Comparison of ENCODE assay signal across 1 cellular context in the genomic region with DNA sequence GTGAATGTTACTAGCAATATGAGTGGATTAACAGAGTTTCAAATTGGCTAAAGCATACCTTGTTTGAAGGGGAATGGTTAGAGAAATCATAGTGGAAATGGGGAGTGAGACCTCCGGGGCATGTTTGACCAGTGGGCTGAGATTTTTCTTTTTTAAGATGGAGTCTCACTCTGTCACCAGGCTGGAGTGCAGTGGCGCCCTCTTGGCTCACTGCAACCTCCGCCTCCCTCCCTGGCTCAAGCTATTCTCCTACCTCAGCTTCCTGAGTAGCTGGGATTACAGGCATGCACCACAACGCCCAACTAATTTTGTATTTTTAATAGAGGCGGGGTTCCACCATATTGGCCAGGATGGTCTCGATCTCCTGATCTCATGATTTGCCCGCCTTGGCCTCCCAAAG.
TF ChIP-seq lines count a peak whose summit lies in the region.

No MANE protein-coding gene starts in this region.

TF ChIP-seq in H1, 55 proteins besides CTCF, POLR2A, EP300 and RAD21:
- 0 out of 2 replicates have a peak, but pooled peaks have one; percentile 45 for TF ChIP-seq YY1 (IDR thresholded peaks at IDR 0.05; ENCODE audit: low read depth, low read length)
- TF ChIP-seq RNF2 (IDR thresholded peaks at IDR 0.05; ENCODE audit: borderline replicate concordance, low read depth, low read length, missing control alignments, poor library complexity, severe bottlenecking): no peak
- no peak for TF ChIP-seq ZNF274 (IDR thresholded peaks at IDR 0.05; ENCODE audit: borderline replicate concordance, extremely low read depth, low read length)
- TF ChIP-seq JUN (IDR thresholded peaks at IDR 0.05; ENCODE audit: low read depth, low read length): no peak
- TF ChIP-seq, protein P1, sequence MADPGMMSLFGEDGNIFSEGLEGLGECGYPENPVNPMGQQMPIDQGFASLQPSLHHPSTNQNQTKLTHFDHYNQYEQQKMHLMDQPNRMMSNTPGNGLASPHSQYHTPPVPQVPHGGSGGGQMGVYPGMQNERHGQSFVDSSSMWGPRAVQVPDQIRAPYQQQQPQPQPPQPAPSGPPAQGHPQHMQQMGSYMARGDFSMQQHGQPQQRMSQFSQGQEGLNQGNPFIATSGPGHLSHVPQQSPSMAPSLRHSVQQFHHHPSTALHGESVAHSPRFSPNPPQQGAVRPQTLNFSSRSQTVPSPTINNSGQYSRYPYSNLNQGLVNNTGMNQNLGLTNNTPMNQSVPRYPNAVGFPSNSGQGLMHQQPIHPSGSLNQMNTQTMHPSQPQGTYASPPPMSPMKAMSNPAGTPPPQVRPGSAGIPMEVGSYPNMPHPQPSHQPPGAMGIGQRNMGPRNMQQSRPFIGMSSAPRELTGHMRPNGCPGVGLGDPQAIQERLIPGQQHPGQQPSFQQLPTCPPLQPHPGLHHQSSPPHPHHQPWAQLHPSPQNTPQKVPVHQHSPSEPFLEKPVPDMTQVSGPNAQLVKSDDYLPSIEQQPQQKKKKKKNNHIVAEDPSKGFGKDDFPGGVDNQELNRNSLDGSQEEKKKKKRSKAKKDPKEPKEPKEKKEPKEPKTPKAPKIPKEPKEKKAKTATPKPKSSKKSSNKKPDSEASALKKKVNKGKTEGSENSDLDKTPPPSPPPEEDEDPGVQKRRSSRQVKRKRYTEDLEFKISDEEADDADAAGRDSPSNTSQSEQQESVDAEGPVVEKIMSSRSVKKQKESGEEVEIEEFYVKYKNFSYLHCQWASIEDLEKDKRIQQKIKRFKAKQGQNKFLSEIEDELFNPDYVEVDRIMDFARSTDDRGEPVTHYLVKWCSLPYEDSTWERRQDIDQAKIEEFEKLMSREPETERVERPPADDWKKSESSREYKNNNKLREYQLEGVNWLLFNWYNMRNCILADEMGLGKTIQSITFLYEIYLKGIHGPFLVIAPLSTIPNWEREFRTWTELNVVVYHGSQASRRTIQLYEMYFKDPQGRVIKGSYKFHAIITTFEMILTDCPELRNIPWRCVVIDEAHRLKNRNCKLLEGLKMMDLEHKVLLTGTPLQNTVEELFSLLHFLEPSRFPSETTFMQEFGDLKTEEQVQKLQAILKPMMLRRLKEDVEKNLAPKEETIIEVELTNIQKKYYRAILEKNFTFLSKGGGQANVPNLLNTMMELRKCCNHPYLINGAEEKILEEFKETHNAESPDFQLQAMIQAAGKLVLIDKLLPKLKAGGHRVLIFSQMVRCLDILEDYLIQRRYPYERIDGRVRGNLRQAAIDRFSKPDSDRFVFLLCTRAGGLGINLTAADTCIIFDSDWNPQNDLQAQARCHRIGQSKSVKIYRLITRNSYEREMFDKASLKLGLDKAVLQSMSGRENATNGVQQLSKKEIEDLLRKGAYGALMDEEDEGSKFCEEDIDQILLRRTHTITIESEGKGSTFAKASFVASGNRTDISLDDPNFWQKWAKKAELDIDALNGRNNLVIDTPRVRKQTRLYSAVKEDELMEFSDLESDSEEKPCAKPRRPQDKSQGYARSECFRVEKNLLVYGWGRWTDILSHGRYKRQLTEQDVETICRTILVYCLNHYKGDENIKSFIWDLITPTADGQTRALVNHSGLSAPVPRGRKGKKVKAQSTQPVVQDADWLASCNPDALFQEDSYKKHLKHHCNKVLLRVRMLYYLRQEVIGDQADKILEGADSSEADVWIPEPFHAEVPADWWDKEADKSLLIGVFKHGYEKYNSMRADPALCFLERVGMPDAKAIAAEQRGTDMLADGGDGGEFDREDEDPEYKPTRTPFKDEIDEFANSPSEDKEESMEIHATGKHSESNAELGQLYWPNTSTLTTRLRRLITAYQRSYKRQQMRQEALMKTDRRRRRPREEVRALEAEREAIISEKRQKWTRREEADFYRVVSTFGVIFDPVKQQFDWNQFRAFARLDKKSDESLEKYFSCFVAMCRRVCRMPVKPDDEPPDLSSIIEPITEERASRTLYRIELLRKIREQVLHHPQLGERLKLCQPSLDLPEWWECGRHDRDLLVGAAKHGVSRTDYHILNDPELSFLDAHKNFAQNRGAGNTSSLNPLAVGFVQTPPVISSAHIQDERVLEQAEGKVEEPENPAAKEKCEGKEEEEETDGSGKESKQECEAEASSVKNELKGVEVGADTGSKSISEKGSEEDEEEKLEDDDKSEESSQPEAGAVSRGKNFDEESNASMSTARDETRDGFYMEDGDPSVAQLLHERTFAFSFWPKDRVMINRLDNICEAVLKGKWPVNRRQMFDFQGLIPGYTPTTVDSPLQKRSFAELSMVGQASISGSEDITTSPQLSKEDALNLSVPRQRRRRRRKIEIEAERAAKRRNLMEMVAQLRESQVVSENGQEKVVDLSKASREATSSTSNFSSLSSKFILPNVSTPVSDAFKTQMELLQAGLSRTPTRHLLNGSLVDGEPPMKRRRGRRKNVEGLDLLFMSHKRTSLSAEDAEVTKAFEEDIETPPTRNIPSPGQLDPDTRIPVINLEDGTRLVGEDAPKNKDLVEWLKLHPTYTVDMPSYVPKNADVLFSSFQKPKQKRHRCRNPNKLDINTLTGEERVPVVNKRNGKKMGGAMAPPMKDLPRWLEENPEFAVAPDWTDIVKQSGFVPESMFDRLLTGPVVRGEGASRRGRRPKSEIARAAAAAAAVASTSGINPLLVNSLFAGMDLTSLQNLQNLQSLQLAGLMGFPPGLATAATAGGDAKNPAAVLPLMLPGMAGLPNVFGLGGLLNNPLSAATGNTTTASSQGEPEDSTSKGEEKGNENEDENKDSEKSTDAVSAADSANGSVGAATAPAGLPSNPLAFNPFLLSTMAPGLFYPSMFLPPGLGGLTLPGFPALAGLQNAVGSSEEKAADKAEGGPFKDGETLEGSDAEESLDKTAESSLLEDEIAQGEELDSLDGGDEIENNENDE (IDR thresholded peaks at IDR 0.05; ENCODE audit: insufficient replicate concordance, low read length): no peak
